ENCODE assay signal across 12 cellular contexts in the genomic region with DNA sequence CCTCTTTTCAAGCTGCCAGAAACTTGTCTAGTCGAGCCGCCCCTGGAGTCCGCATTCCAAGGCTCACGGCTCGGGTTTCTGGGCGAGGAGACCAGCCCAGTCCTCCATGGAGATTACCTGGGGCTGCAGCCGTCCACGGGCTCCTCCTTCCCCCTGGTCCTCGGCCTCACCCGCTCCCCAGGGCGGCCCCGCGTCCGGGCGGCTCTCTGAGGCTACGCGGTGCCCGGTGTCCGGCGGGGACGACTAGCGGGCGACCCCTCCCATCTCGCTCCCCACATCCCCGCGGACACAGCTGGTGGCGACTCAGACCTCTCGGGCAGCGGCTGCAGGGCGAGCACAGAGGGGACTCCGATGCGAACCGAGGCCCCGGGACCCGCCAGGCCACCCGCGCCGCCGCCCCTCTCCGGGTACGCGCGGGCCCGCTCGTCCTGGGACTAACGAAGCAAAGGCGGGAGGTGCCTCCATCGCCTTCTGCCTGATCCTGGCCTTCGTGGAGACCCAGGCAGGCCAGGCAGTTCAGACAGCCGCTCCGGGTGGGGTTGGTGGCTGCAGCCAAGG.
DNase-seq lines count a peak whose midpoint lies in the region; ATAC-seq and TF ChIP-seq lines count a peak whose summit lies in the region.
"Had no signal": no experiment of that assay in that cellular context is flagged by ENCODE, and none has a peak within 500 bp of the region (broad histone marks: within the 10 kb centered on the region; RNA-seq: fewer than 3 reads in every experiment).

No MANE protein-coding gene starts in this region.

- H3K27ac ChIP-seq in HUES64 (ENCODE audit: low read depth, low read length), result no peak overlapping the region
- H3K27ac ChIP-seq in coronary artery, result no peak overlapping the region
- no peak overlapping the region for H3K27ac ChIP-seq in left lung
- H3K27ac ChIP-seq: epithelial cell of prostate had no signal

- no peak overlapping the region for H3K4me3 Mint-ChIP-seq in stimulated activated effector memory CD8-positive, alpha-beta T cell treated with anti-CD3 and anti-CD28 coated beads, Interleukin-12 subunit alpha, Interleukin-12 subunit beta, amount 100 ng/mL, for 72 hours
- no peak overlapping the region for H3K4me3 Mint-ChIP-seq in activated CD4-positive, alpha-beta T cell treated with anti-CD3 and anti-CD28 coated beads, Interleukin-2, amount 10 ng/mL, durations not matched to agents 7 days and 5 days
- no peak overlapping the region for H3K4me3 Mint-ChIP-seq in activated naive CD8-positive, alpha-beta T cell treated with anti-CD3 and anti-CD28 coated beads for 36 hours
- H3K4me3 Mint-ChIP-seq: activated T-helper 17 cell treated with anti-CD3 and anti-CD28 coated beads, Interleukin-2, amount 50 U/mL, for 72 hours had no signal

- H3K27me3 ChIP-seq in HUES64 (ENCODE audit: insufficient read depth, low read length) (peaks cover 26% of the 10 kb centered on the region), left lung (peaks cover 3 to 35% of the 10 kb centered on the region in 2 donors)

- no peaks in the 10 kb centered on the region for H3K36me3 ChIP-seq in HUES64 (ENCODE audit: insufficient read depth, low read length)
- H3K36me3 ChIP-seq in left lung, result no peaks in the 10 kb centered on the region

- peaks cover 7% of the 10 kb centered on the region for H3K9me3 Mint-ChIP-seq in stimulated activated effector memory CD8-positive, alpha-beta T cell treated with anti-CD3 and anti-CD28 coated beads, Interleukin-12 subunit alpha, Interleukin-12 subunit beta, amount 100 ng/mL, for 72 hours
- no peaks in the 10 kb centered on the region for H3K9me3 Mint-ChIP-seq in activated CD4-positive, alpha-beta T cell treated with anti-CD3 and anti-CD28 coated beads, Interleukin-2, amount 10 ng/mL, durations not matched to agents 7 days and 5 days
- no peaks in the 10 kb centered on the region for H3K9me3 Mint-ChIP-seq in activated naive CD8-positive, alpha-beta T cell treated with anti-CD3 and anti-CD28 coated beads for 36 hours

- TF ChIP-seq CTCF in coronary artery (IDR thresholded peaks at IDR 0.05) (no peak), left lung (IDR thresholded peaks at IDR 0.05) (no peak)

- peaks cover 3% of the 10 kb centered on the region for H3K27me3 Mint-ChIP-seq in activated CD4-positive, alpha-beta T cell treated with anti-CD3 and anti-CD28 coated beads, Interleukin-2, amount 10 ng/mL, durations not matched to agents 7 days and 5 days
- peaks cover 9% of the 10 kb centered on the region for H3K27me3 Mint-ChIP-seq in activated naive CD8-positive, alpha-beta T cell treated with anti-CD3 and anti-CD28 coated beads for 36 hours

- POLR2A ChIA-PET in activated CD4-positive, alpha-beta T cell treated with anti-CD3 and anti-CD28 coated beads, Interleukin-2, amount 10 ng/mL, durations not matched to agents 7 days and 5 days (lab: Charles Lee), result no interaction called here

- H3K9me3 ChIP-seq in HUES64 (ENCODE audit: insufficient read depth, low read depth, low read length), result no peaks in the 10 kb centered on the region
- no peaks in the 10 kb centered on the region for H3K9me3 ChIP-seq in left lung

- no peak overlapping the region for H3K27ac Mint-ChIP-seq in stimulated activated effector memory CD8-positive, alpha-beta T cell treated with anti-CD3 and anti-CD28 coated beads, Interleukin-12 subunit alpha, Interleukin-12 subunit beta, amount 100 ng/mL, for 72 hours
- no peak overlapping the region for H3K27ac Mint-ChIP-seq in activated CD4-positive, alpha-beta T cell treated with anti-CD3 and anti-CD28 coated beads, Interleukin-2, amount 10 ng/mL, durations not matched to agents 7 days and 5 days
- no peak overlapping the region for H3K27ac Mint-ChIP-seq in activated naive CD8-positive, alpha-beta T cell treated with anti-CD3 and anti-CD28 coated beads for 36 hours
- H3K27ac Mint-ChIP-seq: activated T-helper 17 cell treated with anti-CD3 and anti-CD28 coated beads, Interleukin-2, amount 50 U/mL, for 72 hours had no signal

- CTCF ChIA-PET in activated CD4-positive, alpha-beta T cell treated with anti-CD3 and anti-CD28 coated beads, Interleukin-2, amount 10 ng/mL, durations not matched to agents 7 days and 5 days (lab: Charles Lee), result no interaction called here

- no peaks in the 10 kb centered on the region for H3K36me3 Mint-ChIP-seq in stimulated activated effector memory CD8-positive, alpha-beta T cell treated with anti-CD3 and anti-CD28 coated beads, Interleukin-12 subunit alpha, Interleukin-12 subunit beta, amount 100 ng/mL, for 72 hours
- no peaks in the 10 kb centered on the region for H3K36me3 Mint-ChIP-seq in activated CD4-positive, alpha-beta T cell treated with anti-CD3 and anti-CD28 coated beads, Interleukin-2, amount 10 ng/mL, durations not matched to agents 7 days and 5 days (ENCODE audit: low read depth)
- H3K36me3 Mint-ChIP-seq in activated naive CD8-positive, alpha-beta T cell treated with anti-CD3 and anti-CD28 coated beads for 36 hours, result no peaks in the 10 kb centered on the region

- intact Hi-C loops in left lung (cut with DNase I), result no loop called here

- peak overlapping the region; percentile 63 for H3K9ac ChIP-seq in HUES64 (ENCODE audit: low read depth, low read length)

- DNase-seq in coronary artery (ENCODE audit: low spot score) (no peak), left lung (peak; percentile 35 to 75), COLO668 (lab: John Stamatoyannopoulos, UW; ENCODE audit: unreplicated experiment) (no peak)
- no peak for DNase-seq in stimulated activated effector memory CD8-positive, alpha-beta T cell treated with anti-CD3 and anti-CD28 coated beads, Interleukin-12 subunit alpha, Interleukin-12 subunit beta, amount 100 ng/mL, for 72 hours (ENCODE audit: low spot score in 2 of 2)
- no peak for DNase-seq in activated CD4-positive, alpha-beta T cell treated with anti-CD3 and anti-CD28 coated beads, Interleukin-2, amount 10 ng/mL, durations not matched to agents 7 days and 5 days
- no peak for DNase-seq in activated naive CD8-positive, alpha-beta T cell treated with anti-CD3 and anti-CD28 coated beads for 36 hours
- DNase-seq: DMS79, T-helper 2 cell had no signal

- H3K4me1 ChIP-seq in HUES64 (ENCODE audit: insufficient read depth, low read length) (peaks cover 9% of the 10 kb centered on the region), left lung (no peaks in the 10 kb centered on the region)

- H3K4me3 ChIP-seq in HUES64 (ENCODE audit: low read length), result peak overlapping the region; percentile 72
- peak overlapping the region; percentile 57 for H3K4me3 ChIP-seq in coronary artery
- H3K4me3 ChIP-seq in left lung, result no peak overlapping the region

- ATAC-seq in left lung (peak; percentile 94), HG03442 (IDR thresholded peaks at IDR 0.05; ENCODE audit: unreplicated experiment) (no peak)
- peak; percentile 34 for ATAC-seq in stimulated activated effector memory CD8-positive, alpha-beta T cell treated with anti-CD3 and anti-CD28 coated beads, Interleukin-12 subunit alpha, Interleukin-12 subunit beta, amount 100 ng/mL, for 72 hours
- ATAC-seq: activated T-helper 17 cell treated with anti-CD3 and anti-CD28 coated beads, Interleukin-2, amount 50 U/mL, for 72 hours had no signal

- WGBS in HUES64, result 2% methylated on average over 51 of the region's 51 CpGs

- H3K4me1 Mint-ChIP-seq in stimulated activated effector memory CD8-positive, alpha-beta T cell treated with anti-CD3 and anti-CD28 coated beads, Interleukin-12 subunit alpha, Interleukin-12 subunit beta, amount 100 ng/mL, for 72 hours, result no peaks in the 10 kb centered on the region
- H3K4me1 Mint-ChIP-seq in activated CD4-positive, alpha-beta T cell treated with anti-CD3 and anti-CD28 coated beads, Interleukin-2, amount 10 ng/mL, durations not matched to agents 7 days and 5 days, result no peaks in the 10 kb centered on the region
- no peaks in the 10 kb centered on the region for H3K4me1 Mint-ChIP-seq in activated naive CD8-positive, alpha-beta T cell treated with anti-CD3 and anti-CD28 coated beads for 36 hours
- H3K4me1 Mint-ChIP-seq: activated T-helper 17 cell treated with anti-CD3 and anti-CD28 coated beads, Interleukin-2, amount 50 U/mL, for 72 hours had no signal

Comparison
In these comparisons a context has a peak if more than half of its experiments do, and no peak if none do; other contexts are left out.
1. H3K4me3 ChIP-seq: peak in HUES64 (single experiment) and coronary artery (single experiment); none in left lung (0 of 2).
2. DNase-seq: peak in left lung (2 of 2); none in coronary artery (single experiment), stimulated activated effector memory CD8-positive, alpha-beta T cell treated with anti-CD3 and anti-CD28 coated beads, Interleukin-12 subunit alpha, Interleukin-12 subunit beta, amount 100 ng/mL, for 72 hours (0 of 2), activated CD4-positive, alpha-beta T cell treated with anti-CD3 and anti-CD28 coated beads, Interleukin-2, amount 10 ng/mL, durations not matched to agents 7 days and 5 days (single experiment), COLO668 (single experiment) and activated naive CD8-positive, alpha-beta T cell treated with anti-CD3 and anti-CD28 coated beads for 36 hours (single experiment).